In the genomic region with DNA sequence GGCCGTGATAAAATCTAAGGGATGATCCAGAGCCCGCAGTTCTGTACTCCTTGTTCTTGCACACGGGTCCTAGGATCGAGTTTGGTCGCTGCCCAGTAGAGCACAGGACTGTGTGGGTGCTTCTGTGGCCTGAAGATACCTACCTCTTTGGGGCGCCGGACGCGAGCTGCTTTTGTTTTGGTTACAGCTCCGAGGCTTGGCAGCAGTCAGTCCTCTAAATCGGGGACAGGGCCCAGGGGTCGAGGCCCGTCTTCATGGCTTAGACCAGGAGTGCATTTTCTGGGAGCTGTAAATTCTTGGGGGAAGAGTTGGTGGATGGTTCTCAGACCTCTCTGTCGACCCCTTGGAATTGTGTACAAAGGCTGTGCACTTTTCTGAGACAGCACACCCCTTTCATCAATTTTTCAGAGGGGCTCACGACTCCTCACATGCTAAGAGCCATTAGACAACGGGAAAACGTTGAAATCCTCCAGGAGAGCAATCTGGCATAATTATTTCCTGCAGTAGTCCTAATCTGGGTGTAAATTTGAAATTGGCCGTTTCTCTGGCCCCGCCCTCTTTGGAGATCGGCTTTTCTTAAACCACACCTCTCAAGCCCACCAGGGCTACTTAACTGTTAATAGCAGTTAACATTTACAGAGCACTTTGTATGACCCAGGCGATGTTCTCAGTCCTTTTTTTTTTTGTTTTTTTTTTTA, we compare ENCODE assay signal across 8 cellular contexts. TPM values are rescaled to one million over a fixed set of nuclear protein-coding genes. Genes with fewer than 3 reads are reported as not detected.
A peak's percentile ranks its signal among the peaks of the same experiment; 100 is the strongest.
DNase-seq lines count a peak whose midpoint lies in the region; ATAC-seq and TF ChIP-seq lines count a peak whose summit lies in the region.

No MANE protein-coding gene starts in this region.

- H3K4me1 ChIP-seq in PC-3 (ENCODE audit: insufficient read depth, low read length), result peaks cover 19% of the 10 kb centered on the region
- peaks cover 11% of the 10 kb centered on the region for H3K4me1 ChIP-seq in osteoblast (ENCODE audit: insufficient read depth, low read length)

- peaks cover 8% of the 10 kb centered on the region; the same call in 1 of the 2 replicates for H3K36me3 ChIP-seq in PC-3 (ENCODE audit: low read depth, low read length)
- peaks cover 15% of the 10 kb centered on the region for H3K36me3 ChIP-seq in osteoblast (ENCODE audit: insufficient read depth, low read length)

- POLR2A ChIA-PET in AG04450 (lab: Yijun Ruan, JAX) (interaction anchor here (1.5 to 1.8 kb wide), 2 partner anchors 49 to 124 kb away, joined by 5 read pairs; a partner anchor contains a TSS), PC-3 (lab: Charles Lee; ENCODE audit: unreplicated experiment) (no interaction called here)

- no peak for TF ChIP-seq CTCF in AG04450 (IDR thresholded peaks at IDR 0.05; ENCODE audit: low read depth, low read length)
- no peak for TF ChIP-seq CTCF in PC-3 (conservative IDR thresholded peaks at IDR 0.05; ENCODE audit: low read depth, low read length)
- no peak for TF ChIP-seq CTCF in osteoblast (IDR thresholded peaks at IDR 0.05; ENCODE audit: extremely low read depth, low read depth, low read length)

- peak overlapping the region; percentile 99 for H3K4me3 Mint-ChIP-seq in activated naive CD4-positive, alpha-beta T cell treated with anti-CD3 and anti-CD28 coated beads, Interleukin-2, amount 10 ng/mL, durations not matched to agents 7 days and 5 days

- intact Hi-C loops in PC-3 (cut with micrococcal nuclease), result no loop called here

- peak overlapping the region; percentile 98 for H2AFZ ChIP-seq in PC-3 (ENCODE audit: low read length)
- peak overlapping the region; percentile 98 for H2AFZ ChIP-seq in osteoblast (ENCODE audit: low read length)

- H3K36me3 Mint-ChIP-seq in activated naive CD4-positive, alpha-beta T cell treated with anti-CD3 and anti-CD28 coated beads, Interleukin-2, amount 10 ng/mL, durations not matched to agents 7 days and 5 days, result peaks cover 25% of the 10 kb centered on the region

- H3K9me3 Mint-ChIP-seq in activated naive CD4-positive, alpha-beta T cell treated with anti-CD3 and anti-CD28 coated beads, Interleukin-2, amount 10 ng/mL, durations not matched to agents 7 days and 5 days, result no peaks in the 10 kb centered on the region

- CTCF ChIA-PET in AG04450 (lab: Charles Lee), result interaction anchor here (2.8 kb wide), 1 partner anchor 18 kb away, joined by 26 read pairs; no protein-coding TSS in a partner anchor
- CTCF ChIA-PET in PC-3 (lab: Charles Lee), result no interaction called here
- CTCF ChIA-PET in activated naive CD4-positive, alpha-beta T cell treated with anti-CD3 and anti-CD28 coated beads, Interleukin-2, amount 10 ng/mL, durations not matched to agents 7 days and 5 days (lab: Charles Lee), result interaction anchor here (1.2 to 1.8 kb wide), 3 partner anchors 10 to 49 kb away, joined by 3 to 8 read pairs (median 5); a partner anchor contains a TSS

- H4K20me1 ChIP-seq in PC-3 (ENCODE audit: low read length), result no peaks in the 10 kb centered on the region
- no peaks in the 10 kb centered on the region for H4K20me1 ChIP-seq in osteoblast (ENCODE audit: insufficient read depth, low read length)

- no peaks in the 10 kb centered on the region for H3K9me2 ChIP-seq in PC-3 (replicated peaks; ENCODE audit: low read length)

- DNase-seq in AG04450 (ENCODE audit: low read depth, low spot score) (no peak), PC-3 (peak; percentile 16), glomerular visceral epithelial cell (ENCODE audit: extremely low spot score) (peak; percentile 24), osteoblast (ENCODE audit: insufficient read length, low spot score, missing footprints) (no peak), OCI-M2 (lab: John Stamatoyannopoulos, UW; ENCODE audit: unreplicated experiment) (no peak)
- peak; percentile 61 for DNase-seq in activated naive CD4-positive, alpha-beta T cell treated with anti-CD3 and anti-CD28 coated beads, Interleukin-2, amount 10 ng/mL, durations not matched to agents 7 days and 5 days

- peaks cover 22% of the 10 kb centered on the region for H3K79me2 ChIP-seq in PC-3 (ENCODE audit: low read length)
- peaks cover 20% of the 10 kb centered on the region for H3K79me2 ChIP-seq in osteoblast (ENCODE audit: insufficient read depth, low read length)

- H3K27ac ChIP-seq in AG04450 (ENCODE audit: low read depth, low read length) (peak overlapping the region; percentile 23), PC-3 (ENCODE audit: low read length) (no peak overlapping the region), osteoblast (ENCODE audit: low read depth, low read length) (peak overlapping the region; percentile 81)

- no peaks in the 10 kb centered on the region for H3F3A ChIP-seq in PC-3 (ENCODE audit: low read length, unreplicated experiment)

- H3K4me3 ChIP-seq in AG04450 (ENCODE audit: low read depth, low read length), result peak overlapping the region; percentile 92
- peak overlapping the region; percentile 87 for H3K4me3 ChIP-seq in PC-3 (ENCODE audit: low read length)
- H3K4me3 ChIP-seq in osteoblast (ENCODE audit: insufficient read depth, low read length), result peak overlapping the region; percentile 92

- H3K9me3 ChIP-seq in AG04450 (ENCODE audit: control insufficient read depth, insufficient read depth, low read length) (no peaks in the 10 kb centered on the region), PC-3 (ENCODE audit: low read length) (no peaks in the 10 kb centered on the region), osteoblast (ENCODE audit: low read depth, low read length) (no peaks in the 10 kb centered on the region)

- H3K27me3 ChIP-seq in AG04450 (ENCODE audit: control insufficient read depth, insufficient read depth, low read length) (no peaks in the 10 kb centered on the region), PC-3 (ENCODE audit: low read length) (no peaks in the 10 kb centered on the region), osteoblast (ENCODE audit: insufficient read depth, low read length) (no peaks in the 10 kb centered on the region)

- peak overlapping the region; percentile 74 for H3K9ac ChIP-seq in PC-3 (ENCODE audit: low read length)

- H3K27me3 Mint-ChIP-seq in activated naive CD4-positive, alpha-beta T cell treated with anti-CD3 and anti-CD28 coated beads, Interleukin-2, amount 10 ng/mL, durations not matched to agents 7 days and 5 days, result no peaks in the 10 kb centered on the region

- no TSS peak for BruUV-seq in PC-3 (replicated peaks; lab: Mats Ljungman, UMichigan)

- H3K4me2 ChIP-seq in PC-3 (ENCODE audit: low read length) (peak overlapping the region; percentile 95), osteoblast (ENCODE audit: insufficient read depth, low read length) (peak overlapping the region; percentile 93)

- ATAC-seq in GM18873 (IDR thresholded peaks at IDR 0.05; ENCODE audit: low FRiP score, unreplicated experiment) (peak; percentile 1), HG03159 (IDR thresholded peaks at IDR 0.05; ENCODE audit: unreplicated experiment) (peak; percentile 22), PC-3 (peak; percentile 4)

- peak overlapping the region; percentile 94 for H3K27ac Mint-ChIP-seq in activated naive CD4-positive, alpha-beta T cell treated with anti-CD3 and anti-CD28 coated beads, Interleukin-2, amount 10 ng/mL, durations not matched to agents 7 days and 5 days

- H3K4me1 Mint-ChIP-seq in activated naive CD4-positive, alpha-beta T cell treated with anti-CD3 and anti-CD28 coated beads, Interleukin-2, amount 10 ng/mL, durations not matched to agents 7 days and 5 days, result peaks cover 61% of the 10 kb centered on the region

RNA-seq across cellular contexts. Expression of a gene that starts 0.9 kb away (rescaled TPM):
- polyA plus RNA-seq in AG04450 (2011; rRNA removed), result 2.4 TPM in 2 replicates
- polyA minus RNA-seq in AG04450 (2011; rRNA and poly(A)+ RNA removed), result 3.5 and 5.8 TPM in 2 replicates
- total RNA-seq in PC-3 (2014; rRNA removed) (12.1 and 14.1 TPM in 2 replicates), osteoblast (10.6 and 10.9 TPM in 2 replicates)

RNA-seq across cellular contexts. Expression of a gene that starts 38.8 kb away (rescaled TPM):
- 1,794 and 1,914 TPM in 2 replicates for polyA plus RNA-seq in AG04450 (2011; rRNA removed)
- polyA minus RNA-seq in AG04450 (2011; rRNA and poly(A)+ RNA removed), result 389 and 395 TPM in 2 replicates
- total RNA-seq in PC-3 (2014; rRNA removed) (2,441 and 2,844 TPM in 2 replicates), osteoblast (1,105 and 1,475 TPM in 2 replicates)

RNA-seq across cellular contexts. Expression of a gene that starts 48.4 kb away (rescaled TPM):
- polyA plus RNA-seq in AG04450 (2011; rRNA removed), result 9.8 and 13.8 TPM in 2 replicates
- 10.1 and 19.9 TPM in 2 replicates for polyA minus RNA-seq in AG04450 (2011; rRNA and poly(A)+ RNA removed)
- 22.8 and 27.6 TPM in 2 replicates for total RNA-seq in PC-3 (2014; rRNA removed)
- total RNA-seq in osteoblast, result 22.8 and 23.3 TPM in 2 replicates

RNA-seq across cellular contexts. Expression of a gene that starts 53.7 kb away (rescaled TPM):
- 39.6 and 41.1 TPM in 2 replicates for polyA plus RNA-seq in AG04450 (2011; rRNA removed)
- polyA minus RNA-seq in AG04450 (2011; rRNA and poly(A)+ RNA removed), result 58.4 and 64.3 TPM in 2 replicates
- total RNA-seq in PC-3 (2014; rRNA removed) (11.6 and 12.6 TPM in 2 replicates), osteoblast (8.3 and 11.2 TPM in 2 replicates)

Comparison
In these comparisons a context has a peak if more than half of its experiments do, and no peak if none do; other contexts are left out.
1. DNase-seq: peak in PC-3 (single experiment), activated naive CD4-positive, alpha-beta T cell treated with anti-CD3 and anti-CD28 coated beads, Interleukin-2, amount 10 ng/mL, durations not matched to agents 7 days and 5 days (single experiment) and glomerular visceral epithelial cell (single experiment); none in AG04450 (single experiment), osteoblast (single experiment) and OCI-M2 (single experiment).
2. Peak in every context shown above with its lines, with median percentiles within 50 percentile points of each other: H3K4me3 ChIP-seq and ATAC-seq.